ENCODE assay signal across 19 cellular contexts in the genomic region with DNA sequence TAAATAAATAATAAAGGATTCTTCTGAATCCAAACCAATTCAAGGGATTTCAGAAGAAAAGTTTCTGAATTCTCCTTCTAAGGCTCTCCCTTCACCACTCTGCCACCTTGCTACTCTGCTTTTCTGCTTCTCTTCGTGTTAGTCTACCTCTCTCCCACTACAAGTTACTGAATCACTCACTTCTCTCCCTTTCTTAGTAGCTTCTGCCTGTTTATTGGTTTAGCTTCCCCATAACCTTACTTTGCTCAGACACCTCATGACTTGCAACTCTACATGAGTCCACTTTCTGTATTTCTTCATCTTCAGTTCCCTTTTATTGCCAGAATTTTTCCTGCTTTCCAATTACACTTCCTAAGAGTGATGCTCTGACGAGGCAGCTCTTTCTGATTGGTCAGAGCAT.
"Had no signal": no experiment of that assay in that cellular context is flagged by ENCODE, and none has a peak within 500 bp of the region (broad histone marks: within the 10 kb centered on the region; RNA-seq: fewer than 3 reads in every experiment).

No MANE protein-coding gene starts in this region.

- ATAC-seq: activated CD4-positive, alpha-beta T cell treated with anti-CD3 and anti-CD28 coated beads for 36 hours; activated CD8-positive, alpha-beta memory T cell treated with anti-CD3 and anti-CD28 coated beads, Interleukin-2, amount 10 ng/mL, durations not matched to agents 7 days and 5 days; activated T-helper 17 cell treated with anti-CD3 and anti-CD28 coated beads, Interleukin-2, amount 50 U/mL, for 72 hours; heart right ventricle; WTC11 had no signal

- DNase-seq: activated CD4-positive, alpha-beta memory T cell treated with anti-CD3 and anti-CD28 coated beads for 36 hours; activated CD4-positive, alpha-beta T cell treated with anti-CD3 and anti-CD28 coated beads for 36 hours; activated CD8-positive, alpha-beta memory T cell treated with anti-CD3 and anti-CD28 coated beads, Interleukin-2, amount 10 ng/mL, durations not matched to agents 7 days and 5 days; activated naive CD4-positive, alpha-beta T cell; activated naive CD8-positive, alpha-beta T cell treated with anti-CD3 and anti-CD28 coated beads, Interleukin-2, amount 10 ng/mL, durations not matched to agents 7 days and 5 days; activated T-cell treated with anti-CD3 and anti-CD28 coated beads, Interleukin-2, amount 50 U/mL, for 1 hour; dermis blood vessel endothelial cell; effector memory CD4-positive, alpha-beta T cell; heart right ventricle; left lung; mammary epithelial cell; midbrain; nephron progenitor cell; occipital lobe; stimulated activated CD4-positive, alpha-beta T cell treated with anti-CD3 and anti-CD28 coated beads, Interleukin-2, amount 100 ng/mL, for 24 hours; stimulated activated naive CD4-positive, alpha-beta T cell treated with Interleukin-2 at 50 U/mL for 16 hours; substantia nigra had no signal
